In the genomic region with DNA sequence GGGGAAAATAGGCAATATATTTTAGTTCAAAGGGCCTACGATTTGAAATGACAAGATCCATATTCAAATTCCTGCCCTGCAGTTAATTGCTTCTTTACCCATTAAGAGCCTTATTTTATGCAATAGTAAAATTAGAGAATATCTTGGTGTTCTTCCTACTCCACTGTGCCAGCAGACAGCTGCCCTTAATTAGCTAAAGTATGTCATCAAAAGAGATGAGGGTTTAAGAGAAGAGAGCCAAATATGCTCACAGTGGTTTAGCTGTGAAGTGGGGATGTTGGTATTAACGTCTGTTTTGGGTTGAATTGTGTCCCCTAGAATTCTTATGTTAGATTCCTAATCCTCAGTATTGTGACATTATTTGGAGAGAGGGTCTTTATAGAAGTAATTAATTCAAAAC, we compare ENCODE assay signal across 22 cellular contexts.
"Had no signal": no experiment of that assay in that cellular context is flagged by ENCODE, and none has a peak within 500 bp of the region (broad histone marks: within the 10 kb centered on the region; RNA-seq: fewer than 3 reads in every experiment).

No MANE protein-coding gene starts in this region.

- DNase-seq: activated CD4-positive, alpha-beta T cell treated with anti-CD3 and anti-CD28 coated beads, Interleukin-2, amount 10 ng/mL, durations not matched to agents 24 days and 14 days; activated CD4-positive, alpha-beta T cell treated with anti-CD3 and anti-CD28 coated beads, Interleukin-2, amount 50 U/mL, for 48 hours; activated CD4-positive, CD25-positive, alpha-beta regulatory T cell treated with anti-CD3 and anti-CD28 coated beads, Interleukin-2, amount 50 U/mL, for 72 hours; activated CD8-positive, alpha-beta memory T cell treated with anti-CD3 and anti-CD28 coated beads, Interleukin-2, amount 10 ng/mL, durations not matched to agents 7 days and 5 days; activated effector memory CD4-positive, alpha-beta T cell treated with Interleukin-2 at 50 U/mL for 16 hours; activated naive CD4-positive, alpha-beta T cell; activated naive CD8-positive, alpha-beta T cell treated with anti-CD3 and anti-CD28 coated beads, Interleukin-2, amount 50 U/mL, for 24 hours; activated T-cell treated with anti-CD3 and anti-CD28 coated beads, Interleukin-2, amount 50 U/mL, for 24 hours; amygdala; cerebellar nuclear complex; KG1; MV-4-11; NCI-H1092 treated with DMSO at 0.1 percent for 48 hours; NCI-H1417 treated with DMSO at 0.1 percent for 48 hours; NCI-H1694; NCI-H2029 treated with DMSO at 0.1 percent for 48 hours; NCI-H446; NCI-H526; NCI-H82; PC-3; SHP77 treated with DMSO at 0.1 percent for 48 hours had no signal

- ATAC-seq: activated CD8-positive, alpha-beta memory T cell treated with anti-CD3 and anti-CD28 coated beads, Interleukin-2, amount 10 ng/mL, durations not matched to agents 7 days and 5 days; activated naive CD4-positive, alpha-beta T cell treated with anti-CD3 and anti-CD28 coated beads, Interleukin-2, amount 50 U/mL, for 72 hours; activated naive CD8-positive, alpha-beta T cell treated with anti-CD3 and anti-CD28 coated beads, Interleukin-2, amount 50 U/mL, for 24 hours; PC-3 had no signal
